15 cellular contexts compared by ENCODE assay signal in the genomic region with DNA sequence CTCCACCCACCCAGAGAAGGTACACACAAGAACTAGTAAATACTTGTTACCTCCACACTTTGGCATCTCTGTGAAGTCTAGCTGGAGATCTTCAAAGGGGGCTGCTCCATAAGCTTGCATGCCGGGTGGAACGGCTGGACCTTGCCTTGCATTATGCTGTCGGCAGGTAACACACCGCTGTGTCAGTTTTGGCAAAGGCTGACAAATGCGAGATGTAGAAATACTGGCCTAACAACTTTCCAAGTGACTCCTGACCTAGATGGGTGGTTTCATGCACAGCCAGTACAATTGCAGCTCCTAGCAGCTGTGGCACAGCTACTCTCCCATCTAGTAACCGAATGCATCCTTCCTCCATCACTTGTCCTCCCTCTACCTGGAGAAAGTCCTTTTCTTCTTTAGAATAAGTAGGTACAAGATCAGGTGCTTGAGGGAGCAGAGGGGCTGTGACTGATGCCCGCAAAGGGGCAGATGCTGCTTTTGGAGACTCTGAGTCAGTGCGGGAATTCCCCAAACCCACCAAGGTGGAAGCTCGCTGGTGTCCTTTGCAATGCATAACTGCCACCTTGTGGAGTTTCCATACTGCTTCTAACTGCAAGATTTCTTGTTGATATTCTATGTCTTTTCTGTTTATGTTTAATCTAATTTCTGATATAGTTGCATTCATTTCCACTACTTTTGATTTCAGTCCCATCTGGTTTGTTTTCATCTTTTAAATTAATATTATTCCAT.
A peak's percentile ranks its signal among the peaks of the same experiment; 100 is the strongest.
DNase-seq lines count a peak whose midpoint lies in the region; ATAC-seq and TF ChIP-seq lines count a peak whose summit lies in the region.
"Had no signal": no experiment of that assay in that cellular context is flagged by ENCODE, and none has a peak within 500 bp of the region (broad histone marks: within the 10 kb centered on the region; RNA-seq: fewer than 3 reads in every experiment).

No MANE protein-coding gene starts in this region.

- H3K36me3 ChIP-seq in PC-3 (ENCODE audit: low read depth, low read length) (peaks cover 29% of the 10 kb centered on the region), adrenal gland (replicated peaks in 1 of 2) (no peaks in the 10 kb centered on the region)
- H3K36me3 ChIP-seq: neutrophil had no signal

- H3K4me1 Mint-ChIP-seq in endothelial cell (ENCODE audit: unreplicated experiment) = no peaks in the 10 kb centered on the region
- H3K4me1 Mint-ChIP-seq in nephron progenitor cell = no peaks in the 10 kb centered on the region
- H3K4me1 Mint-ChIP-seq: activated naive CD4-positive, alpha-beta T cell treated with anti-CD3 and anti-CD28 coated beads, Interleukin-2, amount 50 U/mL, for 24 hours had no signal

- no peaks in the 10 kb centered on the region for H3K9me2 ChIP-seq in PC-3 (replicated peaks; ENCODE audit: low read length)

- H3K27me3 ChIP-seq in PC-3 (ENCODE audit: low read length) (no peaks in the 10 kb centered on the region), adrenal gland (no peaks in the 10 kb centered on the region)
- H3K27me3 ChIP-seq: neutrophil, upper lobe of left lung had no signal

- peak overlapping the region; percentile 13 for H3K4me3 Mint-ChIP-seq in endothelial cell (ENCODE audit: unreplicated experiment)
- no peak overlapping the region for H3K4me3 Mint-ChIP-seq in nephron progenitor cell
- H3K4me3 Mint-ChIP-seq: activated naive CD4-positive, alpha-beta T cell treated with anti-CD3 and anti-CD28 coated beads, Interleukin-2, amount 50 U/mL, for 24 hours; HFFc6 had no signal

- no peak overlapping the region for H3K9ac ChIP-seq in PC-3 (ENCODE audit: low read length)

- peaks cover 8% of the 10 kb centered on the region for H3K9me3 Mint-ChIP-seq in endothelial cell (ENCODE audit: unreplicated experiment)
- H3K9me3 Mint-ChIP-seq in nephron progenitor cell = peaks cover 56% of the 10 kb centered on the region

- no TSS peak for BruUV-seq in PC-3 (replicated peaks; lab: Mats Ljungman, UMichigan)

- 92 to 98% (median 95%) methylated on average over 7 to 9 of the region's 9 CpGs for WGBS in adrenal gland, 4 donors

- DNase-seq in activated CD4-positive, alpha-beta T cell treated with anti-CD3 and anti-CD28 coated beads for 4 hours = peak; percentile 22 to 44
- DNase-seq in activated CD4-positive, alpha-beta T cell treated with anti-CD3 and anti-CD28 coated beads for 1 hour = no peak
- DNase-seq in PC-3 = peak; percentile 72
- no peak for DNase-seq in endothelial cell (ENCODE audit: low spot score)
- DNase-seq in stimulated activated CD4-positive, alpha-beta T cell treated with anti-CD3 and anti-CD28 coated beads, Interleukin-4, amount 100 ng/mL, for 1 hour = peak; percentile 26
- no peak for DNase-seq in adrenal gland
- no peak for DNase-seq in AG20443 (ENCODE audit: low spot score)
- DNase-seq in nephron progenitor cell = no peak
- DNase-seq: DND-41, HFFc6, left ventricle myocardium inferior, NCI-H2107, upper lobe of left lung had no signal

- POLR2A ChIA-PET in PC-3 (lab: Charles Lee; ENCODE audit: unreplicated experiment) = no interaction called here

- CTCF ChIA-PET in PC-3 (lab: Charles Lee) = no interaction called here

- H3K27ac ChIP-seq in PC-3 (ENCODE audit: low read length) (no peak overlapping the region), adrenal gland (no peak overlapping the region)
- H3K27ac ChIP-seq: left ventricle myocardium inferior, neutrophil, upper lobe of left lung had no signal

- H3K9me3 ChIP-seq in PC-3 (ENCODE audit: low read length) (0 out of 2 replicates have a peak, but pooled peaks cover 4% of the 10 kb centered on the region), adrenal gland (replicated peaks in 1 of 3) (peaks cover 5 to 11% (median 7%) of the 10 kb centered on the region in 3 donors)

- no peak for ATAC-seq in PC-3

- TF ChIP-seq CTCF in PC-3 (conservative IDR thresholded peaks at IDR 0.05; ENCODE audit: low read depth, low read length) (peak; percentile 51; the same call in 1 of the 2 replicates), endothelial cell (IDR thresholded peaks at IDR 0.05; ENCODE audit: unreplicated experiment) (no peak), adrenal gland (IDR thresholded peaks at IDR 0.05) (no peak), nephron progenitor cell (IDR thresholded peaks at IDR 0.05) (no peak)

- H3K4me3 ChIP-seq in PC-3 (ENCODE audit: low read length) (no peak overlapping the region), adrenal gland (no peak overlapping the region)
- H3K4me3 ChIP-seq: left ventricle myocardium inferior, upper lobe of left lung had no signal

- peaks cover 5% of the 10 kb centered on the region; the same call in 1 of the 2 replicates for H3K4me1 ChIP-seq in PC-3 (ENCODE audit: insufficient read depth, low read length)
- no peaks in the 10 kb centered on the region for H3K4me1 ChIP-seq in adrenal gland (replicated peaks in 1 of 2)
- H3K4me1 ChIP-seq: left ventricle myocardium inferior, upper lobe of left lung had no signal

- TF ChIP-seq POLR2A in adrenal gland (IDR thresholded peaks at IDR 0.05) = no peak

- peaks cover 33% of the 10 kb centered on the region for H3K36me3 Mint-ChIP-seq in endothelial cell (ENCODE audit: low read depth, unreplicated experiment)
- peaks cover 80% of the 10 kb centered on the region for H3K36me3 Mint-ChIP-seq in nephron progenitor cell (ENCODE audit: low read depth)

- H3K4me2 ChIP-seq in PC-3 (ENCODE audit: low read length) = peak overlapping the region; percentile 41; the same call in 1 of the 2 replicates

- no peaks in the 10 kb centered on the region for H3K79me2 ChIP-seq in PC-3 (ENCODE audit: low read length)

- no peaks in the 10 kb centered on the region for H4K20me1 ChIP-seq in PC-3 (ENCODE audit: low read length)

- intact Hi-C loops in PC-3 (cut with micrococcal nuclease) (no loop called here), adrenal gland (cut with DNase I) (no loop called here)

- H2AFZ ChIP-seq in PC-3 (ENCODE audit: low read length) = no peak overlapping the region

- H3K27me3 Mint-ChIP-seq in endothelial cell (ENCODE audit: unreplicated experiment) (peaks cover 2% of the 10 kb centered on the region), nephron progenitor cell (ENCODE audit: low read depth, poor library complexity) (no peaks in the 10 kb centered on the region)
- H3K27me3 Mint-ChIP-seq: activated naive CD4-positive, alpha-beta T cell treated with anti-CD3 and anti-CD28 coated beads, Interleukin-2, amount 50 U/mL, for 24 hours had no signal

- H3K27ac Mint-ChIP-seq in endothelial cell (ENCODE audit: unreplicated experiment) (no peak overlapping the region), nephron progenitor cell (no peak overlapping the region)
- H3K27ac Mint-ChIP-seq: HFFc6 had no signal

- H3F3A ChIP-seq in PC-3 (ENCODE audit: low read length, unreplicated experiment) = no peaks in the 10 kb centered on the region

Comparison
In these comparisons a context has a peak if more than half of its experiments do, and no peak if none do; other contexts are left out.
1. DNase-seq: peak in activated CD4-positive, alpha-beta T cell treated with anti-CD3 and anti-CD28 coated beads for 4 hours (2 of 2), PC-3 (single experiment) and stimulated activated CD4-positive, alpha-beta T cell treated with anti-CD3 and anti-CD28 coated beads, Interleukin-4, amount 100 ng/mL, for 1 hour (single experiment); none in activated CD4-positive, alpha-beta T cell treated with anti-CD3 and anti-CD28 coated beads for 1 hour (single experiment), endothelial cell (single experiment), adrenal gland (0 of 7), AG20443 (single experiment) and nephron progenitor cell (single experiment).